ENCODE assay signal across 10 cellular contexts in the genomic region with DNA sequence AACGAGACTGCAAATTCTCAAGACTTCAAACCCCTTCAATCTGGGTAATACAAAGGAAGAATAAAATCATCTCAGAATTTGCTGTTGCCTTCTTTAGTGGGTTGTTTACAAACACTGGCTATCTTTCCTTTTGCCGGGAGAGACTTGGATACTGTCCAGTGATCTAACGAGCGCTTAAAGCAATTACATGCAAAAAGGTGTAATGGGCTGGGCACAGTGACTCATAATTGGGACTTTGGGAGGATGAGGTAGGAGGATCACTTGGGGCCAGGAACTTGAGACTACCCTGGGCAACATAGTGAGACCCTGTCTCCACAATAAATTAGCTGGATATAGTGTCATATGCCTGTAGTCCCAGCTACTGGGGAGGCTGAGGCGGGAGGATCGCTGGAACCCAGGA. TPM values are rescaled to one million over a fixed set of nuclear protein-coding genes. Genes with fewer than 3 reads are reported as not detected.
DNase-seq lines count a peak whose midpoint lies in the region; FAIRE-seq and TF ChIP-seq lines count a peak whose summit lies in the region.
"Not testable (repeated sequence)": the region's sequence is repeated elsewhere in the genome, so short reads cannot be mapped to it uniquely, and the experiment has no call there.
"Had no signal": no experiment of that assay in that cellular context is flagged by ENCODE, and none has a peak within 500 bp of the region (broad histone marks: within the 10 kb centered on the region; RNA-seq: fewer than 3 reads in every experiment).

No MANE protein-coding gene starts in this region.

- H3K14ac ChIP-seq in mesenchymal stem cell (ENCODE audit: low read length in 2 of 2): not testable (repeated sequence)

- POLR2A ChIA-PET in HEK293 (lab: Yijun Ruan, JAX): not testable (repeated sequence)

- not testable (repeated sequence) for H2BK5ac ChIP-seq in mesenchymal stem cell (ENCODE audit: low read depth, low read length, poor library complexity, severe bottlenecking)

- H3K4me1 ChIP-seq in HEK293 (ENCODE audit: control insufficient read depth, insufficient read depth, low read length); mesenchymal stem cell (ENCODE audit: control insufficient read depth, insufficient read depth, low read depth, low read length); small intestine (ENCODE audit: control insufficient read depth in 2 of 2, insufficient read depth in 1 of 2, low read depth in 1 of 2, low read length in 1 of 2): not testable (repeated sequence)

- FAIRE-seq in small intestine (lab: Jason Lieb, UNC): not testable (repeated sequence)

- not testable (repeated sequence) for H3K4ac ChIP-seq in mesenchymal stem cell (ENCODE audit: low read depth in 1 of 2, low read length in 2 of 2)

- 75% methylated on average over 3 of the region's 6 CpGs for WGBS in mesenchymal stem cell
- 34 to 50% (median 40%) methylated on average over 6 of the region's 6 CpGs for WGBS in small intestine, 3 donors

- H3K9ac ChIP-seq in mesenchymal stem cell (ENCODE audit: low read length): not testable (repeated sequence)

- CTCF ChIA-PET in HEK293 (lab: Yijun Ruan, JAX): interaction anchor here (0.6 kb wide), 1 partner anchor 531 kb away, joined by 3 read pairs; no protein-coding TSS in a partner anchor

- not testable (repeated sequence) for H4K8ac ChIP-seq in mesenchymal stem cell (ENCODE audit: low read length)

- not testable (repeated sequence) for H3K36me3 ChIP-seq in HEK293 (ENCODE audit: control insufficient read depth in 2 of 2, insufficient read depth in 1 of 2, low read length in 2 of 2); mesenchymal stem cell (ENCODE audit: control insufficient read depth in 1 of 2, insufficient read depth in 2 of 2, low read depth in 1 of 2, low read length in 2 of 2); small intestine (ENCODE audit: control insufficient read depth in 2 of 2, insufficient read depth in 2 of 2, low read length in 2 of 2)

- H3K23ac ChIP-seq in mesenchymal stem cell (ENCODE audit: low read length in 2 of 2): not testable (repeated sequence)

- H3K18ac ChIP-seq in mesenchymal stem cell (ENCODE audit: low read depth in 1 of 2, low read length in 2 of 2): not testable (repeated sequence)

- H3K9me3 ChIP-seq in HEK293 (ENCODE audit: control insufficient read depth, insufficient read depth, low read depth, low read length); mesenchymal stem cell (ENCODE audit: control insufficient read depth, low read length); small intestine (ENCODE audit: control insufficient read depth, low read depth): not testable (repeated sequence)

- not testable (repeated sequence) for H3K27ac ChIP-seq in HEK293 (ENCODE audit: extremely low read depth, low read depth, low read length); mesenchymal stem cell (ENCODE audit: low read length, poor library complexity, severe bottlenecking)
- H3K27ac ChIP-seq in VCaP: peak overlapping the region; percentile 15; the same call in 1 of the 2 replicates
- H3K27ac ChIP-seq in small intestine (ENCODE audit: low read depth in 1 of 2, low read length in 1 of 2): peak overlapping the region; percentile 27 to 94

- not testable (repeated sequence) for H2BK120ac ChIP-seq in mesenchymal stem cell (ENCODE audit: low read depth, low read length)

- not testable (repeated sequence) for TF ChIP-seq CTCF in HEK293 (tag by site-specific recombination; IDR thresholded peaks at IDR 0.05); VCaP (conservative IDR thresholded peaks at IDR 0.05); epithelial cell of esophagus (IDR thresholded peaks at IDR 0.05; ENCODE audit: insufficient read depth, low read depth, low read length, missing control alignments)

- H2AK5ac ChIP-seq in mesenchymal stem cell (ENCODE audit: low read length, severe bottlenecking): not testable (repeated sequence)

- H3K4me3 ChIP-seq in HEK293 (ENCODE audit: low read depth, low read length); epithelial cell of esophagus (ENCODE audit: low read length); mesenchymal stem cell (ENCODE audit: insufficient read depth in 1 of 2, low read depth in 1 of 2, low read length in 2 of 2); small intestine (ENCODE audit: low read depth in 1 of 2, low read length in 2 of 2): not testable (repeated sequence)

- H3K79me1 ChIP-seq in mesenchymal stem cell (replicated peaks; ENCODE audit: low read length, poor library complexity, severe bottlenecking): not testable (repeated sequence)

- not testable (repeated sequence) for H3K27me3 ChIP-seq in mesenchymal stem cell (ENCODE audit: control insufficient read depth in 1 of 2, insufficient read depth in 1 of 2, low read length in 2 of 2); small intestine (ENCODE audit: control insufficient read depth in 2 of 2, insufficient read depth in 2 of 2, low read length in 2 of 2)

- not testable (repeated sequence) for H2BK15ac ChIP-seq in mesenchymal stem cell (ENCODE audit: low read depth, poor library complexity, severe bottlenecking)

- DNase-seq in COR-L47 (lab: John Stamatoyannopoulos, UW) (peak; percentile 49), NCI-H1417 (lab: John Stamatoyannopoulos, UW) (peak in 2 of 3 experiments; percentile 12 to 57), NCI-H748 (lab: John Stamatoyannopoulos, UW; ENCODE audit: unreplicated experiment) (peak; percentile 38), epithelial cell of esophagus (ENCODE audit: low read depth) (peak; percentile 53), mesenchymal stem cell (peak; percentile 30), small intestine (peak; percentile 90)

- H2BK12ac ChIP-seq in mesenchymal stem cell (ENCODE audit: low read length in 2 of 2): not testable (repeated sequence)

- not testable (repeated sequence) for H4K91ac ChIP-seq in mesenchymal stem cell (ENCODE audit: low read length)

- H3K4me2 ChIP-seq in mesenchymal stem cell (ENCODE audit: low read length, poor library complexity, severe bottlenecking): not testable (repeated sequence)

- H2AFZ ChIP-seq in mesenchymal stem cell (ENCODE audit: low read depth, low read length): not testable (repeated sequence)

TF ChIP-seq in HEK293, 187 proteins besides CTCF, POLR2A, EP300 and RAD21:
- TF ChIP-seq SP7 (tag by site-specific recombination; IDR thresholded peaks at IDR 0.05): 0 out of 2 replicates have a peak, but pooled peaks have one; percentile 22
- peak; percentile 39; the same call in 1 of the 2 replicates for TF ChIP-seq WT1 (tag by site-specific recombination; IDR thresholded peaks at IDR 0.05)
- TF ChIP-seq OSR2 (tag by site-specific recombination; IDR thresholded peaks at IDR 0.05): 0 out of 2 replicates have a peak, but pooled peaks have one; percentile 17

RNA-seq across cellular contexts. Expression of a gene that starts 52.2 kb away (rescaled TPM):
- polyA plus RNA-seq in mesenchymal stem cell (2013, experiment 1 of 2): not detected
- polyA plus RNA-seq in mesenchymal stem cell (2013, experiment 2 of 2): not detected
- polyA plus RNA-seq in small intestine: not detected
- polyA plus RNA-seq: AG04450, IMR-90 had no signal

Comparison
In these comparisons a context has a peak if more than half of its experiments do, and no peak if none do; other contexts are left out.
1. DNase-seq: peak in every context shown above with its lines; median percentile 90 in small intestine; 53 in epithelial cell of esophagus; 49 in COR-L47; 38 in NCI-H748; 34 in NCI-H1417; 30 in mesenchymal stem cell.